Comparison of ENCODE assay signal across 8 cellular contexts in the genomic region with DNA sequence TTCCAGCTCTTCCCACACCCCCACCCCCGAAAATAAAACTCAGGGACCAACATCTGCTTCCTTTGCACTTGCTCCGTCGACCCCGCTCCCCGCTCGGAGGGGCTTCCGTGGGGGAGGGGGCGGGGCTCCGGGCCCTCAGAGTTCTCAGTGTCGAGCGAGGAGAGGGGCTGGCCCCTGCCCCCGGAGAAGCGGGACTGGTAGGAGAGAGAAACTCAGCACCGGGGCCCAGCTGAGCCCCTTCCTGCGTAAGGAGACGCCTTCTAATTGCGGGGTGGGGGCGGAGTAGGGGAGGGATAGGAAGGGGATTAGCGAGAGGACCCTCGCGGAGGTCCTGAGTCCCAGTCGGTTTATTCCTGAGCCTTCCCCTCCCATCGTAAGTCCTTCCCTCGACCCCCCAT. TPM values are rescaled to one million over a fixed set of nuclear protein-coding genes. Genes with fewer than 3 reads are reported as not detected.
DNase-seq lines count a peak whose midpoint lies in the region; ATAC-seq and TF ChIP-seq lines count a peak whose summit lies in the region.

No MANE protein-coding gene starts in this region.

- no peaks in the 10 kb centered on the region for H3K9me3 Mint-ChIP-seq in CD4-positive, CD25-positive, alpha-beta regulatory T cell

- ATAC-seq in CD4-positive, CD25-positive, alpha-beta regulatory T cell (ENCODE audit: low read depth in 2 of 2): peak in 1 of 2 donors; percentile 17

- H3K4me3 Mint-ChIP-seq in CD4-positive, CD25-positive, alpha-beta regulatory T cell: peak overlapping the region; percentile 60 to 88 (median 82)

- H3K79me2 ChIP-seq in neural cell (replicated peaks; ENCODE audit: insufficient read depth, low read length): no peaks in the 10 kb centered on the region

- under 1% methylated on average over 22 of the region's 24 CpGs for WGBS in HUES64

- no peaks in the 10 kb centered on the region for H3K9me2 ChIP-seq in neural cell (ENCODE audit: insufficient read depth, low read length)

- H3K4me3 ChIP-seq in CD4-positive, CD25-positive, alpha-beta regulatory T cell (ENCODE audit: low read depth, low read length): peak overlapping the region; percentile 51
- peak overlapping the region; percentile 48 for H3K4me3 ChIP-seq in HUES64 (ENCODE audit: low read length)
- peak overlapping the region; percentile 30 for H3K4me3 ChIP-seq in neural cell (ENCODE audit: low read length)

- DNase-seq in CD4-positive, CD25-positive, alpha-beta regulatory T cell: peak in 1 of 3 donors; percentile 19
- DNase-seq in ecto neural progenitor cell (ENCODE audit: low spot score) (peak; percentile 67), cerebellar nuclear complex (lab: John Stamatoyannopoulos, UW) (no peak), superior temporal gyrus (ENCODE audit: extremely low spot score) (no peak), DMS153 treated with DMSO at 0.1 percent for 48 hours (lab: John Stamatoyannopoulos, UW; ENCODE audit: unreplicated experiment) (no peak), NCI-H524 (lab: John Stamatoyannopoulos, UW) (no peak)

- no peaks in the 10 kb centered on the region for H3K9me3 ChIP-seq in CD4-positive, CD25-positive, alpha-beta regulatory T cell (ENCODE audit: control insufficient read depth in 2 of 2, low read length in 2 of 2)
- no peaks in the 10 kb centered on the region for H3K9me3 ChIP-seq in HUES64 (ENCODE audit: insufficient read depth, low read depth, low read length)
- H3K9me3 ChIP-seq in neural cell (ENCODE audit: low read length): no peaks in the 10 kb centered on the region

- H3K27ac ChIP-seq in CD4-positive, CD25-positive, alpha-beta regulatory T cell (ENCODE audit: insufficient read depth, low read length, poor library complexity, severe bottlenecking): no peak overlapping the region
- H3K27ac ChIP-seq in HUES64 (ENCODE audit: low read depth, low read length): no peak overlapping the region
- H3K27ac ChIP-seq in neural cell (ENCODE audit: low read length): no peak overlapping the region

- no peaks in the 10 kb centered on the region for H3K36me3 Mint-ChIP-seq in CD4-positive, CD25-positive, alpha-beta regulatory T cell

- no peak overlapping the region for H2AFZ ChIP-seq in neural cell (ENCODE audit: low read depth, low read length)

- no peak for TF ChIP-seq RAD21 in neural cell (conservative IDR thresholded peaks at IDR 0.05)

- H4K20me1 ChIP-seq in neural cell (ENCODE audit: insufficient read depth): no peaks in the 10 kb centered on the region

- H3K36me3 ChIP-seq in CD4-positive, CD25-positive, alpha-beta regulatory T cell (ENCODE audit: control insufficient read depth, insufficient read depth, low read length): no peaks in the 10 kb centered on the region
- no peaks in the 10 kb centered on the region for H3K36me3 ChIP-seq in HUES64 (ENCODE audit: insufficient read depth, low read length)
- no peaks in the 10 kb centered on the region for H3K36me3 ChIP-seq in neural cell (ENCODE audit: insufficient read depth, low read length)

- H3K9ac ChIP-seq in HUES64 (ENCODE audit: low read depth, low read length) (no peak overlapping the region), neural cell (ENCODE audit: low read length) (no peak overlapping the region)

- H3K4me2 ChIP-seq in neural cell (ENCODE audit: low read length): no peak overlapping the region

- H3K4me1 ChIP-seq in CD4-positive, CD25-positive, alpha-beta regulatory T cell (ENCODE audit: control insufficient read depth, insufficient read depth, low read length, poor library complexity, severe bottlenecking): peaks cover 19% of the 10 kb centered on the region
- H3K4me1 ChIP-seq in HUES64 (ENCODE audit: insufficient read depth, low read length): peaks cover 22% of the 10 kb centered on the region

- no peak for TF ChIP-seq CTCF in neural cell (IDR thresholded peaks at IDR 0.05; ENCODE audit: poor library complexity, severe bottlenecking)

- no peaks in the 10 kb centered on the region for H3F3A ChIP-seq in neural cell (ENCODE audit: insufficient read depth, low read length, poor library complexity, severe bottlenecking)

- H3K27me3 ChIP-seq in CD4-positive, CD25-positive, alpha-beta regulatory T cell (ENCODE audit: control insufficient read depth, insufficient read depth, low read length): peaks cover 3% of the 10 kb centered on the region
- H3K27me3 ChIP-seq in HUES64 (ENCODE audit: insufficient read depth, low read length): peaks cover 60% of the 10 kb centered on the region
- H3K27me3 ChIP-seq in neural cell (ENCODE audit: insufficient read depth, low read depth, low read length): peaks cover 21% of the 10 kb centered on the region

- no peak for TF ChIP-seq EP300 in neural cell (conservative IDR thresholded peaks at IDR 0.05; ENCODE audit: poor library complexity, severe bottlenecking)

- peaks cover 0 to 16% (median 6%) of the 10 kb centered on the region in 4 donors for H3K4me1 Mint-ChIP-seq in CD4-positive, CD25-positive, alpha-beta regulatory T cell

- peak overlapping the region; percentile 10 to 77 (median 62) for H3K27ac Mint-ChIP-seq in CD4-positive, CD25-positive, alpha-beta regulatory T cell

- H3K27me3 Mint-ChIP-seq in CD4-positive, CD25-positive, alpha-beta regulatory T cell: peaks cover 49% of the 10 kb centered on the region

TF ChIP-seq in neural cell, 6 proteins besides CTCF, POLR2A, EP300 and RAD21:
- TF ChIP-seq POLR2AphosphoS5 (IDR thresholded peaks at IDR 0.05): no peak
- TF ChIP-seq MXI1 (conservative IDR thresholded peaks at IDR 0.05; ENCODE audit: poor library complexity, severe bottlenecking): no peak

RNA-seq across cellular contexts. Expression of a gene that starts 22.3 kb away (rescaled TPM):
- not detected for total RNA-seq in CD4-positive, CD25-positive, alpha-beta regulatory T cell
- polyA plus RNA-seq in CD4-positive, CD25-positive, alpha-beta regulatory T cell: not detected
- polyA plus RNA-seq in HUES64 (2013, experiment 1 of 2): not detected
- not detected for polyA plus RNA-seq in HUES64 (2013, experiment 2 of 2)
- polyA plus RNA-seq in neural cell: 2.3 and 2.4 TPM in 2 replicates
- polyA minus RNA-seq in neural cell: 0.46 and 0.49 TPM in 2 replicates

RNA-seq across cellular contexts. Expression of a gene that starts 32.5 kb away (rescaled TPM):
- total RNA-seq in CD4-positive, CD25-positive, alpha-beta regulatory T cell: 0.22 TPM
- not detected for polyA plus RNA-seq in CD4-positive, CD25-positive, alpha-beta regulatory T cell
- 0.85 TPM for polyA plus RNA-seq in HUES64 (2013, experiment 1 of 2)
- polyA plus RNA-seq in HUES64 (2013, experiment 2 of 2): 0.63 TPM
- 4.2 and 6.8 TPM in 2 replicates for polyA plus RNA-seq in neural cell
- polyA minus RNA-seq in neural cell: 25.0 and 25.8 TPM in 2 replicates

RNA-seq across cellular contexts. Expression of a gene that starts 32.8 kb away (rescaled TPM):
- total RNA-seq in CD4-positive, CD25-positive, alpha-beta regulatory T cell: 3.8 TPM
- under 1 TPM in 1 of 4 donors, not detected in 3; 0.35 TPM for polyA plus RNA-seq in CD4-positive, CD25-positive, alpha-beta regulatory T cell
- 9.5 TPM for polyA plus RNA-seq in HUES64 (2013, experiment 1 of 2)
- 12.8 TPM for polyA plus RNA-seq in HUES64 (2013, experiment 2 of 2)
- 3.7 and 11.6 TPM in 2 replicates for polyA plus RNA-seq in neural cell
- polyA minus RNA-seq in neural cell: 1.9 and 2.7 TPM in 2 replicates

RNA-seq across cellular contexts. Expression of a gene that starts 46.5 kb away (rescaled TPM):
- 36.6 TPM for total RNA-seq in CD4-positive, CD25-positive, alpha-beta regulatory T cell
- 100 to 1,000 TPM; 190 to 234 (median 206) TPM for polyA plus RNA-seq in CD4-positive, CD25-positive, alpha-beta regulatory T cell
- 40.0 TPM for polyA plus RNA-seq in HUES64 (2013, experiment 1 of 2)
- 55.0 TPM for polyA plus RNA-seq in HUES64 (2013, experiment 2 of 2)
- polyA plus RNA-seq in neural cell: 48.3 and 65.5 TPM in 2 replicates
- polyA minus RNA-seq in neural cell: 7.4 and 8.8 TPM in 2 replicates
